Comparison of ENCODE assay signal across 8 cellular contexts in genomic region chrX:107205770-107206696, GRCh38. TPM values are rescaled to one million over a fixed set of nuclear protein-coding genes. Genes with fewer than 3 reads are reported as not detected.
DNase-seq lines count a peak whose midpoint lies in the region; TF ChIP-seq lines count a peak whose summit lies in the region.

DNAAF6 (plus strand) TSS chrX:107206611; CDS start chrX:107212876, 6,265 bp downstream.
A gene with protein sequence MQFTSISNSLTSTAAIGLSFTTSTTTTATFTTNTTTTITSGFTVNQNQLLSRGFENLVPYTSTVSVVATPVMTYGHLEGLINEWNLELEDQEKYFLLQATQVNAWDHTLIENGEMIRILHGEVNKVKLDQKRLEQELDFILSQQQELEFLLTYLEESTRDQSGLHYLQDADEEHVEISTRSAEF (minus strand): TSS chrX:107206433. CDS start chrX:107175146, 31,287 bp downstream.

- no peaks in the 10 kb centered on the region for H4K20me1 ChIP-seq in smooth muscle cell (ENCODE audit: low read depth)

- H3K36me3 ChIP-seq in smooth muscle cell (ENCODE audit: low read depth), result no peaks in the 10 kb centered on the region

- DNase-seq in ELF-1 (ENCODE audit: low read depth, low spot score), result peak; percentile 99
- DNase-seq in HFF-Myc (ENCODE audit: extremely low read depth, low read depth), result peak; percentile 2
- peak; percentile 58 for DNase-seq in NCI-H1048 (lab: John Stamatoyannopoulos, UW)
- peak; percentile 45 for DNase-seq in T-helper 9 cell
- DNase-seq in astrocyte of the spinal cord (ENCODE audit: low read depth, low spot score), result peak; percentile 29
- DNase-seq in smooth muscle cell (lab: John Stamatoyannopoulos, UW; ENCODE audit: unreplicated experiment), result no peak
- no peak for DNase-seq in GM19240 (ENCODE audit: insufficient read length, low spot score)

- peak within 1 kb of the TSS; percentile 85 for H3K4me2 ChIP-seq in smooth muscle cell

- no peaks in the 10 kb centered on the region for H3K79me2 ChIP-seq in smooth muscle cell (ENCODE audit: low read depth)

- TF ChIP-seq CTCF in HFF-Myc (IDR thresholded peaks at IDR 0.05; ENCODE audit: low read depth, low read length, missing control alignments) (no peak), astrocyte of the spinal cord (IDR thresholded peaks at IDR 0.05; ENCODE audit: low read depth, low read length) (no peak), smooth muscle cell (IDR thresholded peaks at IDR 0.05; ENCODE audit: borderline replicate concordance, insufficient read depth, poor library complexity, severe bottlenecking) (no peak)

- H3K4me3 ChIP-seq in HFF-Myc (replicated peaks; ENCODE audit: low read depth, low read length) (peak within 1 kb of the TSS; percentile 33), astrocyte of the spinal cord (ENCODE audit: low read depth, low read length) (peak within 1 kb of the TSS; percentile 48), iPS-18c (ENCODE audit: insufficient read depth, low read depth, low read length) (peak within 1 kb of the TSS; percentile 57), smooth muscle cell (peak within 1 kb of the TSS; percentile 54)

- WGBS in smooth muscle cell (ENCODE audit: low lambda C conversion rate), result 46% methylated on average over 66 of the region's 66 CpGs

- no peak within 1 kb of the TSS for H3K27ac ChIP-seq in smooth muscle cell (ENCODE audit: low read depth)

- in situ Hi-C loops in astrocyte of the spinal cord (cut with HindIII; ENCODE audit: low sequenced_read_pairs), result no loop called here

- H2AFZ ChIP-seq in smooth muscle cell (ENCODE audit: low read depth), result peak within 1 kb of the TSS; percentile 60

- H3K27me3 ChIP-seq in smooth muscle cell (ENCODE audit: low read depth), result no peaks in the 10 kb centered on the region

- H3K9ac ChIP-seq in smooth muscle cell (ENCODE audit: low read depth), result peak within 1 kb of the TSS; percentile 29

- H3K4me1 ChIP-seq in smooth muscle cell (ENCODE audit: low read depth), result no peaks in the 10 kb centered on the region

- no peaks in the 10 kb centered on the region for H3F3A ChIP-seq in smooth muscle cell (ENCODE audit: low read depth)

- no peaks in the 10 kb centered on the region for H3K9me3 ChIP-seq in iPS-18c (ENCODE audit: control insufficient read depth, insufficient read depth, low read length)
- no peaks in the 10 kb centered on the region for H3K9me3 ChIP-seq in smooth muscle cell (replicated peaks; ENCODE audit: low read depth)

RNA-seq across cellular contexts. Expression of gene DNAAF6, which starts in this region (rescaled TPM):
- total RNA-seq in smooth muscle cell, result not detected in 2 replicates
- polyA plus RNA-seq in smooth muscle cell, result not detected in 2 replicates

RNA-seq across cellular contexts. Expression of the second gene that starts in this region (rescaled TPM):
- 0.90 and 2.2 TPM in 2 replicates for total RNA-seq in smooth muscle cell
- 0.74 TPM in 1 of 2 replicates, not detected in the other for polyA plus RNA-seq in smooth muscle cell

Comparison
In these comparisons a context has a peak if more than half of its experiments do, and no peak if none do; other contexts are left out.
1. DNase-seq: peak in ELF-1 (single experiment), HFF-Myc (single experiment), NCI-H1048 (single experiment), T-helper 9 cell (single experiment) and astrocyte of the spinal cord (single experiment); none in smooth muscle cell (single experiment) and GM19240 (single experiment).
2. Peak in every context shown above with its lines, with median percentiles within 50 percentile points of each other: H3K4me3 ChIP-seq.